Comparison of ENCODE assay signal across 3 cellular contexts in the genomic region with DNA sequence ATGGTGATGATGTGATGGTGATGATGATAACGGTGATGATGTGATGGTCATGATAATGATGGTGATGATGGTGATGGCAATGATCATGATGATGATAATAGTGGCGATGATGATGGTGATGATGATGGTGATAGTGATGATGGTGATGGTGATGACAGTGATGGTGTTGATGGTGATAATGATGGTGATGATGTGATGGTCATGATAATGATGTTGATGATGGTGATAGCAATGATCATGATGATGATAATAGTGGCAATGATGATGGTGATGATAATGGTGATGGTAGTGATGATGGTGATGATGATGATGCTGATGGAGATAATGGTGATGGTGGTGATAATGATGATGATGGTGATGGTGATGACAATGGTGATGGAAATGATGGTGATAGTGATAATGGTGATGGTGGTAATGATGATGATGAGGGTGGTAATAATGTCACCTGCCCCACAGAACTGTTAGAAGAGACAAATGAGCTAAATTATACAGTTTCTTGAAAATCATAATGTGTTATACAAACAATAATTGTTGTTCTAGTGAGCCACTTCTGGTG.
TF ChIP-seq lines count a peak whose summit lies in the region.

No MANE protein-coding gene starts in this region.

TF ChIP-seq in A549, 52 proteins besides CTCF, POLR2A, EP300 and RAD21 (continued from another document):
- TF ChIP-seq HDAC2 (IDR thresholded peaks at IDR 0.05) (no peak), ZSCAN20 (CRISPR knock-in tag; IDR thresholded peaks at IDR 0.05) (no peak), TFCP2L1 (CRISPR knock-in tag; IDR thresholded peaks at IDR 0.05) (no peak), HEYL (CRISPR knock-in tag; IDR thresholded peaks at IDR 0.05) (no peak), ZFP36 (IDR thresholded peaks at IDR 0.05; ENCODE audit: borderline replicate concordance, partially characterized antibody) (no peak), HOXB5 (CRISPR knock-in tag; IDR thresholded peaks at IDR 0.05) (no peak), POLR2AphosphoS2 (conservative IDR thresholded peaks at IDR 0.05; ENCODE audit: low read length) (no peak), EHF (CRISPR knock-in tag; IDR thresholded peaks at IDR 0.05) (no peak), RARB (CRISPR knock-in tag; IDR thresholded peaks at IDR 0.05) (no peak), CHD4 (IDR thresholded peaks at IDR 0.05; ENCODE audit: borderline replicate concordance) (no peak), ZNF302 (CRISPR knock-in tag; IDR thresholded peaks at IDR 0.05) (no peak), KDM1A (IDR thresholded peaks at IDR 0.05; ENCODE audit: low read depth) (no peak), BHLHE40 (IDR thresholded peaks at IDR 0.05; ENCODE audit: low read depth, low read length) (no peak)
- TF ChIP-seq, protein P1, sequence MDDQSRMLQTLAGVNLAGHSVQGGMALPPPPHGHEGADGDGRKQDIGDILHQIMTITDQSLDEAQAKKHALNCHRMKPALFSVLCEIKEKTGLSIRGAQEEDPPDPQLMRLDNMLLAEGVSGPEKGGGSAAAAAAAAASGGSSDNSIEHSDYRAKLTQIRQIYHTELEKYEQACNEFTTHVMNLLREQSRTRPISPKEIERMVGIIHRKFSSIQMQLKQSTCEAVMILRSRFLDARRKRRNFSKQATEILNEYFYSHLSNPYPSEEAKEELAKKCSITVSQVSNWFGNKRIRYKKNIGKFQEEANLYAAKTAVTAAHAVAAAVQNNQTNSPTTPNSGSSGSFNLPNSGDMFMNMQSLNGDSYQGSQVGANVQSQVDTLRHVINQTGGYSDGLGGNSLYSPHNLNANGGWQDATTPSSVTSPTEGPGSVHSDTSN (IDR thresholded peaks at IDR 0.05): no peak
- TF ChIP-seq, protein P2, sequence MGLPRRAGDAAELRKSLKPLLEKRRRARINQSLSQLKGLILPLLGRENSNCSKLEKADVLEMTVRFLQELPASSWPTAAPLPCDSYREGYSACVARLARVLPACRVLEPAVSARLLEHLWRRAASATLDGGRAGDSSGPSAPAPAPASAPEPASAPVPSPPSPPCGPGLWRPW (IDR thresholded peaks at IDR 0.05): no peak
- TF ChIP-seq, protein P3, sequence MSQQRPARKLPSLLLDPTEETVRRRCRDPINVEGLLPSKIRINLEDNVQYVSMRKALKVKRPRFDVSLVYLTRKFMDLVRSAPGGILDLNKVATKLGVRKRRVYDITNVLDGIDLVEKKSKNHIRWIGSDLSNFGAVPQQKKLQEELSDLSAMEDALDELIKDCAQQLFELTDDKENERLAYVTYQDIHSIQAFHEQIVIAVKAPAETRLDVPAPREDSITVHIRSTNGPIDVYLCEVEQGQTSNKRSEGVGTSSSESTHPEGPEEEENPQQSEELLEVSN (IDR thresholded peaks at IDR 0.05; ENCODE audit: borderline replicate concordance, low read depth): no peak

TF ChIP-seq in GM23338, 12 proteins besides CTCF, POLR2A, EP300 and RAD21 (continued from another document):
- TF ChIP-seq, protein P4, sequence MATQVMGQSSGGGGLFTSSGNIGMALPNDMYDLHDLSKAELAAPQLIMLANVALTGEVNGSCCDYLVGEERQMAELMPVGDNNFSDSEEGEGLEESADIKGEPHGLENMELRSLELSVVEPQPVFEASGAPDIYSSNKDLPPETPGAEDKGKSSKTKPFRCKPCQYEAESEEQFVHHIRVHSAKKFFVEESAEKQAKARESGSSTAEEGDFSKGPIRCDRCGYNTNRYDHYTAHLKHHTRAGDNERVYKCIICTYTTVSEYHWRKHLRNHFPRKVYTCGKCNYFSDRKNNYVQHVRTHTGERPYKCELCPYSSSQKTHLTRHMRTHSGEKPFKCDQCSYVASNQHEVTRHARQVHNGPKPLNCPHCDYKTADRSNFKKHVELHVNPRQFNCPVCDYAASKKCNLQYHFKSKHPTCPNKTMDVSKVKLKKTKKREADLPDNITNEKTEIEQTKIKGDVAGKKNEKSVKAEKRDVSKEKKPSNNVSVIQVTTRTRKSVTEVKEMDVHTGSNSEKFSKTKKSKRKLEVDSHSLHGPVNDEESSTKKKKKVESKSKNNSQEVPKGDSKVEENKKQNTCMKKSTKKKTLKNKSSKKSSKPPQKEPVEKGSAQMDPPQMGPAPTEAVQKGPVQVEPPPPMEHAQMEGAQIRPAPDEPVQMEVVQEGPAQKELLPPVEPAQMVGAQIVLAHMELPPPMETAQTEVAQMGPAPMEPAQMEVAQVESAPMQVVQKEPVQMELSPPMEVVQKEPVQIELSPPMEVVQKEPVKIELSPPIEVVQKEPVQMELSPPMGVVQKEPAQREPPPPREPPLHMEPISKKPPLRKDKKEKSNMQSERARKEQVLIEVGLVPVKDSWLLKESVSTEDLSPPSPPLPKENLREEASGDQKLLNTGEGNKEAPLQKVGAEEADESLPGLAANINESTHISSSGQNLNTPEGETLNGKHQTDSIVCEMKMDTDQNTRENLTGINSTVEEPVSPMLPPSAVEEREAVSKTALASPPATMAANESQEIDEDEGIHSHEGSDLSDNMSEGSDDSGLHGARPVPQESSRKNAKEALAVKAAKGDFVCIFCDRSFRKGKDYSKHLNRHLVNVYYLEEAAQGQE (IDR thresholded peaks at IDR 0.05; ENCODE audit: unreplicated experiment): no peak
- TF ChIP-seq CREB1 (CRISPR knock-in tag; IDR thresholded peaks at IDR 0.05; ENCODE audit: low read depth): 0 out of 2 replicates have a peak, but pooled peaks have one; percentile 7

TF ChIP-seq in SK-N-SH, 30 proteins besides CTCF, POLR2A, EP300 and RAD21 (continued from another document):
- TF ChIP-seq, protein P1 (IDR thresholded peaks at IDR 0.05): no peak
- TF ChIP-seq FOSL2 (IDR thresholded peaks at IDR 0.05; ENCODE audit: borderline replicate concordance, low read depth) (no peak), SMC3 (IDR thresholded peaks at IDR 0.05; ENCODE audit: low read depth, low read length) (no peak)
- TF ChIP-seq, protein P5, sequence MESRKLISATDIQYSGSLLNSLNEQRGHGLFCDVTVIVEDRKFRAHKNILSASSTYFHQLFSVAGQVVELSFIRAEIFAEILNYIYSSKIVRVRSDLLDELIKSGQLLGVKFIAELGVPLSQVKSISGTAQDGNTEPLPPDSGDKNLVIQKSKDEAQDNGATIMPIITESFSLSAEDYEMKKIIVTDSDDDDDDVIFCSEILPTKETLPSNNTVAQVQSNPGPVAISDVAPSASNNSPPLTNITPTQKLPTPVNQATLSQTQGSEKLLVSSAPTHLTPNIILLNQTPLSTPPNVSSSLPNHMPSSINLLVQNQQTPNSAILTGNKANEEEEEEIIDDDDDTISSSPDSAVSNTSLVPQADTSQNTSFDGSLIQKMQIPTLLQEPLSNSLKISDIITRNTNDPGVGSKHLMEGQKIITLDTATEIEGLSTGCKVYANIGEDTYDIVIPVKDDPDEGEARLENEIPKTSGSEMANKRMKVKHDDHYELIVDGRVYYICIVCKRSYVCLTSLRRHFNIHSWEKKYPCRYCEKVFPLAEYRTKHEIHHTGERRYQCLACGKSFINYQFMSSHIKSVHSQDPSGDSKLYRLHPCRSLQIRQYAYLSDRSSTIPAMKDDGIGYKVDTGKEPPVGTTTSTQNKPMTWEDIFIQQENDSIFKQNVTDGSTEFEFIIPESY (IDR thresholded peaks at IDR 0.05; ENCODE audit: borderline replicate concordance, low read depth): no peak
- TF ChIP-seq, protein P4 (IDR thresholded peaks at IDR 0.05; ENCODE audit: low read depth, low read length): no peak
- TF ChIP-seq, protein P6, sequence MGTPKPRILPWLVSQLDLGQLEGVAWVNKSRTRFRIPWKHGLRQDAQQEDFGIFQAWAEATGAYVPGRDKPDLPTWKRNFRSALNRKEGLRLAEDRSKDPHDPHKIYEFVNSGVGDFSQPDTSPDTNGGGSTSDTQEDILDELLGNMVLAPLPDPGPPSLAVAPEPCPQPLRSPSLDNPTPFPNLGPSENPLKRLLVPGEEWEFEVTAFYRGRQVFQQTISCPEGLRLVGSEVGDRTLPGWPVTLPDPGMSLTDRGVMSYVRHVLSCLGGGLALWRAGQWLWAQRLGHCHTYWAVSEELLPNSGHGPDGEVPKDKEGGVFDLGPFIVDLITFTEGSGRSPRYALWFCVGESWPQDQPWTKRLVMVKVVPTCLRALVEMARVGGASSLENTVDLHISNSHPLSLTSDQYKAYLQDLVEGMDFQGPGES (IDR thresholded peaks at IDR 0.05; ENCODE audit: low read depth, low read length): no peak
